Comparison of ENCODE assay signal across 10 cellular contexts in genomic region chr2:220309215-220309614, GRCh38.
"Had no signal": no experiment of that assay in that cellular context is flagged by ENCODE, and none has a peak within 500 bp of the region (broad histone marks: within the 10 kb centered on the region; RNA-seq: fewer than 3 reads in every experiment).

No MANE protein-coding gene starts in this region.

- FAIRE-seq: K562 had no signal

- H3K27ac ChIP-seq: GM23248, HL-60, KMS-11 had no signal

- H3K4me1 ChIP-seq: HAP-1 had no signal

- H3K4me2 ChIP-seq: KMS-11 had no signal

- H3K4me3 ChIP-seq: GM23248, HAP-1, K562 had no signal

- ATAC-seq: HepG2, K562 had no signal

- H3K36me3 ChIP-seq: HAP-1 had no signal

- H3K9ac ChIP-seq: GM23248, KMS-11 had no signal

- H2AFZ ChIP-seq: GM23248 had no signal

- DNase-seq: GM23248, GOT3, H7, HFFc6, Karpas-422 had no signal

- H3K9me3 ChIP-seq: HAP-1 had no signal
